Comparison of ENCODE assay signal across 12 cellular contexts in genomic region chr17:66578781-66579489, GRCh38.
DNase-seq lines count a peak whose midpoint lies in the region; ATAC-seq and TF ChIP-seq lines count a peak whose summit lies in the region.
"Had no signal": no experiment of that assay in that cellular context is flagged by ENCODE, and none has a peak within 500 bp of the region (broad histone marks: within the 10 kb centered on the region; RNA-seq: fewer than 3 reads in every experiment).

No MANE protein-coding gene starts in this region.

- no peak for TF ChIP-seq POLR2A in esophagus squamous epithelium (IDR thresholded peaks at IDR 0.05)

- TF ChIP-seq CTCF in esophagus squamous epithelium (IDR thresholded peaks at IDR 0.05) = no peak

- no peaks in the 10 kb centered on the region for H3K36me3 ChIP-seq in esophagus squamous epithelium

- peak; percentile 24 for ATAC-seq in sciatic nerve
- ATAC-seq: stimulated activated memory B cell treated with anti-CD40 and anti-IgM and Interleukin-4, amounts not matched to agents 10 μg/mL and 1 μg/mL and 100 μg/mL, for 72 hours had no signal

- H3K4me1 ChIP-seq in esophagus squamous epithelium = peaks cover 0 to 27% (median 0%) of the 10 kb centered on the region in 3 donors

- 76 to 79% methylated on average over 20 to 21 of the region's 22 CpGs for WGBS in esophagus squamous epithelium, 2 donors

- DNase-seq in SIG-M5 treated with dmso at 0.1 percent for 504 hours (lab: John Stamatoyannopoulos, UW; ENCODE audit: unreplicated experiment) (peak; percentile 45), SIG-M5 (lab: John Stamatoyannopoulos, UW) (no peak), NCI-H2227 treated with DMSO at 0.1 percent for 48 hours (lab: John Stamatoyannopoulos, UW) (peak; percentile 70), esophagus squamous epithelium (lab: John Stamatoyannopoulos, UW) (no peak), sciatic nerve (ENCODE audit: low spot score) (no peak), putamen (ENCODE audit: low spot score) (no peak), Ammon's horn (ENCODE audit: low spot score) (no peak), GM19240 (ENCODE audit: insufficient read length, low spot score) (no peak)
- DNase-seq: cerebellar nuclear complex, DND-41, NCI-H82 had no signal

- H3K27me3 ChIP-seq in esophagus squamous epithelium = no peaks in the 10 kb centered on the region

- H3K4me3 ChIP-seq in esophagus squamous epithelium = no peak overlapping the region

- no peaks in the 10 kb centered on the region for H3K9me3 ChIP-seq in esophagus squamous epithelium

- H3K27ac ChIP-seq in esophagus squamous epithelium = peak overlapping the region in 3 of 4 donors; percentile 56 to 80 (median 75)

- intact Hi-C loops in esophagus squamous epithelium (cut with DNase I) = no loop called here
- intact Hi-C loops in sciatic nerve (cut with DNase I) = no loop called here

Comparison
In these comparisons a context has a peak if more than half of its experiments do, and no peak if none do; other contexts are left out.
1. DNase-seq: peak in SIG-M5 treated with dmso at 0.1 percent for 504 hours (single experiment) and NCI-H2227 treated with DMSO at 0.1 percent for 48 hours (single experiment); none in SIG-M5 (single experiment), esophagus squamous epithelium (single experiment), sciatic nerve (single experiment), putamen (single experiment), Ammon's horn (single experiment) and GM19240 (single experiment).